Comparison of ENCODE assay signal across 13 cellular contexts in the genomic region with DNA sequence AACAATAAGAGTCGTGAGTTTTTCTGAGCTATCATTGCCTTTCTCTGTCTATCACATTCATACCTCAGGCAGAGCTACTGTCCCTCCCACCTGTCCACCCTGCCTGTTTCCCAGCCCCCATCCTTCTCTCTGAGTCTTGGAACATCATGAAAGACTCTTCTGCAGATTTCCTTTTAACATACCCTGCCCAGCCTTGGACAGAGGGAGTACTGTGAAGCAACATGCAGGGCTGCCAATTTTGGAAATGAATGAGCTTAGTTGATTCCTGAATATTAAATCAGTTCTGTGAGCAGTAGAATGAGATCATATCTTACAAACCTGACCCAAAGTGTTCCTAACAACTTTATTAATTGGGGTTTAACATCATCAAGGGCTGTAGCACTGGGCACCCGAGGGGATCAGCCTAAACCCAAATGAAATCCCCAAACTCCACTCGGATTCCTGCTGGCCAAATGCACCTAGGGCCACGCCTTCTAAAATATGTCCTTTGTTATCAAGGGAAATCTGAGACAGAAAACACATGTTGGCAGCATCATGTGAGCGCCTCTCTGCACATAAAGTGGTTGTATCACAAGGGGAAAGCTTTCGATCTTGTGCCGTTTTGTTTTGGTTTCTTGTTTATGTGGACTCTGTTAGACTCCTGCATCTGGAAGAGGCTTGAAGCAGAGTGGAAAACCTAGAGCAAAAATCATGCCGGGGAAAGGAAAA.
DNase-seq lines count a peak whose midpoint lies in the region; ATAC-seq lines count a peak whose summit lies in the region.
"Had no signal": no experiment of that assay in that cellular context is flagged by ENCODE, and none has a peak within 500 bp of the region (broad histone marks: within the 10 kb centered on the region; RNA-seq: fewer than 3 reads in every experiment).

No MANE protein-coding gene starts in this region.

- H3K9me3 Mint-ChIP-seq in activated naive CD8-positive, alpha-beta T cell treated with anti-CD3 and anti-CD28 coated beads, Interleukin-2, amount 50 U/mL, for 24 hours, result no peaks in the 10 kb centered on the region

- no peak overlapping the region for H3K27ac Mint-ChIP-seq in activated naive CD8-positive, alpha-beta T cell treated with anti-CD3 and anti-CD28 coated beads, Interleukin-2, amount 50 U/mL, for 24 hours
- H3K27ac Mint-ChIP-seq: activated T-helper 17 cell treated with anti-CD3 and anti-CD28 coated beads, Interleukin-2, amount 50 U/mL, for 72 hours had no signal

- H3K79me2 ChIP-seq in Karpas-422 (ENCODE audit: low read length), result no peaks in the 10 kb centered on the region

- H3K9me3 ChIP-seq in Karpas-422 (ENCODE audit: low read length), result no peaks in the 10 kb centered on the region

- H3K4me3 Mint-ChIP-seq in activated naive CD8-positive, alpha-beta T cell treated with anti-CD3 and anti-CD28 coated beads, Interleukin-2, amount 50 U/mL, for 24 hours, result no peak overlapping the region
- H3K4me3 Mint-ChIP-seq: activated T-helper 17 cell treated with anti-CD3 and anti-CD28 coated beads, Interleukin-2, amount 50 U/mL, for 72 hours had no signal

- in situ Hi-C loops in SK-MEL-5 (cut with HindIII; ENCODE audit: low pct_unique_long_range_greater_than_20kb, low sequenced_read_pairs), result no loop called here

- DNase-seq in AG20443 (ENCODE audit: low spot score) (peak; percentile 43), Karpas-422 (no peak), SK-MEL-5 (ENCODE audit: low read depth, low spot score) (peak; percentile 88), left kidney (ENCODE audit: low read depth, low spot score) (peak; percentile 60), kidney glomerular epithelial cell (lab: John Stamatoyannopoulos, UW) (no peak)
- no peak for DNase-seq in stimulated activated CD4-positive, alpha-beta T cell treated with anti-CD3 and anti-CD28 coated beads, Interleukin-4, amount 100 ng/mL, for 4 hours
- no peak for DNase-seq in activated naive CD8-positive, alpha-beta T cell treated with anti-CD3 and anti-CD28 coated beads, Interleukin-2, amount 50 U/mL, for 24 hours
- no peak for DNase-seq in stimulated activated CD4-positive, alpha-beta T cell treated with anti-CD3 and anti-CD28 coated beads, Interleukin-4, amount 100 ng/mL, for 1 hour
- DNase-seq: dermis blood vessel endothelial cell, naive B cell, PC-3 had no signal

- H3K4me2 ChIP-seq in Karpas-422 (ENCODE audit: low read depth, low read length, poor library complexity, severe bottlenecking), result peak overlapping the region; percentile 25

- no peak overlapping the region for H3K9ac ChIP-seq in Karpas-422 (ENCODE audit: low read length)

- no peaks in the 10 kb centered on the region for H3K36me3 ChIP-seq in Karpas-422 (ENCODE audit: insufficient read depth, low read length)
- H3K36me3 ChIP-seq: WERI-Rb-1 had no signal

- no peaks in the 10 kb centered on the region for H3K9me2 ChIP-seq in Karpas-422 (replicated peaks; ENCODE audit: insufficient read depth, low read length)

- H3K4me1 ChIP-seq in Karpas-422 (ENCODE audit: low read length), result peaks cover 41% of the 10 kb centered on the region

- no peaks in the 10 kb centered on the region for H3K36me3 Mint-ChIP-seq in activated naive CD8-positive, alpha-beta T cell treated with anti-CD3 and anti-CD28 coated beads, Interleukin-2, amount 50 U/mL, for 24 hours (ENCODE audit: low read depth)

- no peaks in the 10 kb centered on the region for H3K27me3 ChIP-seq in Karpas-422 (ENCODE audit: low read length)

- peaks cover 14% of the 10 kb centered on the region for H3K27me3 Mint-ChIP-seq in activated naive CD8-positive, alpha-beta T cell treated with anti-CD3 and anti-CD28 coated beads, Interleukin-2, amount 50 U/mL, for 24 hours

- ATAC-seq in activated naive CD8-positive, alpha-beta T cell treated with anti-CD3 and anti-CD28 coated beads, Interleukin-2, amount 50 U/mL, for 24 hours, result no peak
- ATAC-seq: activated T-helper 17 cell treated with anti-CD3 and anti-CD28 coated beads, Interleukin-2, amount 50 U/mL, for 72 hours; PC-3 had no signal

- H3K4me1 Mint-ChIP-seq in activated naive CD8-positive, alpha-beta T cell treated with anti-CD3 and anti-CD28 coated beads, Interleukin-2, amount 50 U/mL, for 24 hours, result no peaks in the 10 kb centered on the region
- H3K4me1 Mint-ChIP-seq: activated T-helper 17 cell treated with anti-CD3 and anti-CD28 coated beads, Interleukin-2, amount 50 U/mL, for 72 hours had no signal

- no peak overlapping the region for H2AFZ ChIP-seq in Karpas-422 (ENCODE audit: low read length)

- no peak overlapping the region for H3K27ac ChIP-seq in Karpas-422 (ENCODE audit: low read length)
- H3K27ac ChIP-seq: WERI-Rb-1 had no signal

- H3K4me3 ChIP-seq in Karpas-422 (ENCODE audit: low read length), result no peak overlapping the region

- H4K20me1 ChIP-seq in Karpas-422 (ENCODE audit: insufficient read depth, low read depth, low read length), result no peaks in the 10 kb centered on the region

Comparison
In these comparisons a context has a peak if more than half of its experiments do, and no peak if none do; other contexts are left out.
1. DNase-seq: peak in AG20443 (single experiment), SK-MEL-5 (single experiment) and left kidney (single experiment); none in Karpas-422 (single experiment), stimulated activated CD4-positive, alpha-beta T cell treated with anti-CD3 and anti-CD28 coated beads, Interleukin-4, amount 100 ng/mL, for 4 hours (0 of 2), kidney glomerular epithelial cell (single experiment), activated naive CD8-positive, alpha-beta T cell treated with anti-CD3 and anti-CD28 coated beads, Interleukin-2, amount 50 U/mL, for 24 hours (single experiment) and stimulated activated CD4-positive, alpha-beta T cell treated with anti-CD3 and anti-CD28 coated beads, Interleukin-4, amount 100 ng/mL, for 1 hour (single experiment).